ENCODE assay signal across 1 cellular context in genomic region chr6:52724406-52725121, GRCh38.
A peak's percentile ranks its signal among the peaks of the same experiment; 100 is the strongest.
TF ChIP-seq lines count a peak whose summit lies in the region.

No MANE protein-coding gene starts in this region.

TF ChIP-seq in K562, 482 proteins besides CTCF, POLR2A, EP300 and RAD21 (continued from another document):
- TF ChIP-seq ID3 (CRISPR knock-in tag; IDR thresholded peaks at IDR 0.05): no peak
- TF ChIP-seq ID3 (tag; IDR thresholded peaks at IDR 0.05): no peak
- TF ChIP-seq FOXP1 (CRISPR knock-in tag; IDR thresholded peaks at IDR 0.05): no peak
- peak; percentile 89 for TF ChIP-seq SMC3 (conservative IDR thresholded peaks at IDR 0.05; ENCODE audit: insufficient read depth, low read depth, low read length)
- no peak for TF ChIP-seq ZNF639 (CRISPR knock-in tag; conservative IDR thresholded peaks at IDR 0.05 in 1 of 2, IDR thresholded peaks at IDR 0.05 in 1 of 2)
- no peak for TF ChIP-seq ZNF280A (IDR thresholded peaks at IDR 0.05; ENCODE audit: low read depth, partially characterized antibody)
- no peak for TF ChIP-seq SNRNP70 (optimal IDR thresholded peaks at IDR 0.05; ENCODE audit: low read depth, low read length)
- no peak for TF ChIP-seq TEAD2 (tag; IDR thresholded peaks at IDR 0.05)
- no peak for TF ChIP-seq ILF3 (IDR thresholded peaks at IDR 0.05; ENCODE audit: borderline replicate concordance)
- TF ChIP-seq FOXK1 (CRISPR knock-in tag; IDR thresholded peaks at IDR 0.05; ENCODE audit: borderline replicate concordance): no peak
- TF ChIP-seq XRCC4 (IDR thresholded peaks at IDR 0.05; ENCODE audit: extremely low read depth, insufficient read depth, insufficient read length): no peak
- no peak for TF ChIP-seq NEUROD1 (IDR thresholded peaks at IDR 0.05; ENCODE audit: borderline replicate concordance, low read depth, low read length, partially characterized antibody)
- no peak for TF ChIP-seq ZNF184 (CRISPR knock-in tag; IDR thresholded peaks at IDR 0.05)
- TF ChIP-seq MTA1 (IDR thresholded peaks at IDR 0.05; ENCODE audit: borderline replicate concordance): no peak
- TF ChIP-seq ZBTB17 (CRISPR knock-in tag; IDR thresholded peaks at IDR 0.05): no peak
- no peak for TF ChIP-seq EHMT2 (IDR thresholded peaks at IDR 0.05)
- TF ChIP-seq GTF2A2 (tag; IDR thresholded peaks at IDR 0.05): no peak
- TF ChIP-seq RBM15 (IDR thresholded peaks at IDR 0.05; ENCODE audit: insufficient read depth, low read length): no peak
- no peak for TF ChIP-seq LEF1 (IDR thresholded peaks at IDR 0.05)
- no peak for TF ChIP-seq DMBX1 (CRISPR knock-in tag; IDR thresholded peaks at IDR 0.05; ENCODE audit: borderline replicate concordance)
- no peak for TF ChIP-seq ZSCAN29 (IDR thresholded peaks at IDR 0.05)
- no peak for TF ChIP-seq ZC3H4 (CRISPR knock-in tag; IDR thresholded peaks at IDR 0.05; ENCODE audit: borderline replicate concordance)
- TF ChIP-seq E2F8 (IDR thresholded peaks at IDR 0.05; ENCODE audit: low read depth, partially characterized antibody): no peak
- no peak for TF ChIP-seq E4F1 (CRISPR knock-in tag; IDR thresholded peaks at IDR 0.05; ENCODE audit: borderline replicate concordance)
- TF ChIP-seq ARID2 (IDR thresholded peaks at IDR 0.05): no peak
- no peak for TF ChIP-seq PTBP1 (IDR thresholded peaks at IDR 0.05; ENCODE audit: low read depth, low read length)
- TF ChIP-seq ZZZ3 (IDR thresholded peaks at IDR 0.05): no peak
- TF ChIP-seq GTF2B (IDR thresholded peaks at IDR 0.05; ENCODE audit: extremely low read depth, insufficient read length): no peak
- TF ChIP-seq BCLAF1 (IDR thresholded peaks at IDR 0.05; ENCODE audit: borderline replicate concordance in 1 of 2, control insufficient read depth in 1 of 2, low read depth in 2 of 2, low read length in 1 of 2): no peak
- TF ChIP-seq ZNF79 (CRISPR knock-in tag; IDR thresholded peaks at IDR 0.05; ENCODE audit: low read depth): no peak
- TF ChIP-seq MLX (CRISPR knock-in tag; conservative IDR thresholded peaks at IDR 0.05): no peak
- TF ChIP-seq SIRT6 (IDR thresholded peaks at IDR 0.05; ENCODE audit: low read depth, low read length): no peak
- no peak for TF ChIP-seq NFYB (IDR thresholded peaks at IDR 0.05; ENCODE audit: extremely low read depth, insufficient read length)
- no peak for TF ChIP-seq FOXP4 (CRISPR knock-in tag; IDR thresholded peaks at IDR 0.05; ENCODE audit: borderline replicate concordance)
- TF ChIP-seq TCF7L2 (IDR thresholded peaks at IDR 0.05; ENCODE audit: low read depth, low read length): no peak
- TF ChIP-seq CHCHD3 (CRISPR knock-in tag; IDR thresholded peaks at IDR 0.05): no peak
- no peak for TF ChIP-seq RAD51 (IDR thresholded peaks at IDR 0.05; ENCODE audit: borderline replicate concordance, low read depth)
- no peak for TF ChIP-seq XRCC3 (IDR thresholded peaks at IDR 0.05)
- 0 out of 2 replicates have a peak, but pooled peaks have one; percentile 17 for TF ChIP-seq RB1 (IDR thresholded peaks at IDR 0.05; ENCODE audit: low read depth)
- 0 out of 2 replicates have a peak, but pooled peaks have one; percentile 45 for TF ChIP-seq CREM (IDR thresholded peaks at IDR 0.05; ENCODE audit: low read depth)
